Comparison of ENCODE assay signal across 8 cellular contexts in the genomic region with DNA sequence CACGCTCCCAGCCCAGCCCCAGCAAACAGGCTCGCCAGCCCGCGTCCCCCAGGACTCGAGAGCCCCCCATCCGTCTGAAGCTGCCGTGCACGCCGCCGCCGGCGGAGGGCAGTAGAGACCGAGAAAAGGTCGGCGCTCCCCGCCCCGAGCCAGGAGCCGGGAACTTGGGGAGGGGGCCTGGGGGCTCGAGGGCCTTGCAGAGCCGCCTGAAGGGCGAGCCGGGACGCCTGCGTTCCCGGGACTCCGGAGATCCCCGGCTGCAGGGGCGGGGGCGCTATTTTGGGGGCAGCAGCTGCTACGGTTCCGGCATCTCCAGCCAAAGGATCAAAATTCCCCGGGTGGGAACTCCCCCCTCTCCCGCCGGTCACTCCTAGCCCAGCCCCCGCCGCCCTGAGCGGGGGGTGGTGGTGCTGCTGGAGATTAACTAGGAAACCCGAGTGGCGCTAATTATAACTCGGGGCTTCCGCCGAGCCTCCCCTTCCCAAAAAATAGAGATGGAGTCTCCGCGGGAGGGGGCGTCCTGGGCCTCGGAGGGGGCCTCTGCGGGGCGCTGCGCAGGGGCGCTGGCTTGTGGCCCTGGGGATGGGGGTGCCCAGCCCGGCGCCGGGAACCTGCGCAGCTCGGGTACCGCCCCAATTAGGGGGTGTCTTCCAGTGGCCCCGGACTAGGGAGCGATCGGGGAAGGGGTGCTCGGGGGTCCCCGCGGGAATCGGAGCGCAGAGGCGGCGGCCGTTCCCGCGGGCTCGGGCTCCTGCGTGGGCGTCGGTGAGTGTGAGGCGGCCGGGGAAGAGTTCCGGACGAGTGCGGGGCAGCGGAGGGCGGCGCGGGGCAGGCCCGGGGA. TPM values are rescaled to one million over a fixed set of nuclear protein-coding genes. Genes with fewer than 3 reads are reported as not detected.
A peak's percentile ranks its signal among the peaks of the same experiment; 100 is the strongest.
DNase-seq lines count a peak whose midpoint lies in the region; ATAC-seq, FAIRE-seq and TF ChIP-seq lines count a peak whose summit lies in the region.

No MANE protein-coding gene starts in this region.

- H3K4me1 Mint-ChIP-seq in activated T-cell treated with anti-CD3 and anti-CD28 coated beads, Interleukin-2, amount 50 U/mL, for 4 hours (ENCODE audit: low read depth): peaks cover 16% of the 10 kb centered on the region

- H3K36me3 Mint-ChIP-seq in activated T-cell treated with anti-CD3 and anti-CD28 coated beads, Interleukin-2, amount 50 U/mL, for 4 hours (ENCODE audit: insufficient read depth): no peaks in the 10 kb centered on the region

- TF ChIP-seq POLR2A in H54 (IDR thresholded peaks at IDR 0.05; ENCODE audit: low read depth, low read length): no peak

- no peaks in the 10 kb centered on the region for H3K9me3 Mint-ChIP-seq in activated T-cell treated with anti-CD3 and anti-CD28 coated beads, Interleukin-2, amount 50 U/mL, for 4 hours

- DNase-seq in Daoy (ENCODE audit: low read depth): peak; percentile 72
- DNase-seq in LoVo (ENCODE audit: low spot score): peak; percentile 57
- DNase-seq in activated T-cell treated with anti-CD3 and anti-CD28 coated beads, Interleukin-2, amount 50 U/mL, for 4 hours: peak; percentile 52
- peak; percentile 66 to 68 for DNase-seq in frontal cortex (ENCODE audit: low spot score in 2 of 2)
- peak; percentile 15 for DNase-seq in occipital lobe (lab: John Stamatoyannopoulos, UW)
- DNase-seq in central memory CD4-positive, alpha-beta T cell: no peak
- no peak for DNase-seq in H54 (ENCODE audit: insufficient read length, low spot score)

- peak; percentile 15 to 18 for ATAC-seq in activated T-cell treated with anti-CD3 and anti-CD28 coated beads, Interleukin-2, amount 50 U/mL, for 4 hours
- ATAC-seq in GM19035 (IDR thresholded peaks at IDR 0.05; ENCODE audit: unreplicated experiment): no peak

- H3K27me3 Mint-ChIP-seq in activated T-cell treated with anti-CD3 and anti-CD28 coated beads, Interleukin-2, amount 50 U/mL, for 4 hours (ENCODE audit: low read depth): peaks cover 53% of the 10 kb centered on the region

- H3K4me3 Mint-ChIP-seq in activated T-cell treated with anti-CD3 and anti-CD28 coated beads, Interleukin-2, amount 50 U/mL, for 4 hours: peak overlapping the region; percentile 45

- FAIRE-seq in frontal cortex (lab: Jason Lieb, UNC): no peak
- no peak for FAIRE-seq in H54 (lab: Jason Lieb, UNC)

RNA-seq across cellular contexts. Expression of a gene that starts 0.6 kb away (rescaled TPM):
- 0.46 TPM in 1 of 2 replicates, not detected in the other for total RNA-seq in Daoy (2014; rRNA removed; shearing (Covaris generic))
- under 1 TPM; 0.32 to 0.54 (median 0.35) TPM for total RNA-seq in activated T-cell treated with anti-CD3 and anti-CD28 coated beads, Interleukin-2, amount 50 U/mL, for 4 hours
- total RNA-seq in frontal cortex (11.0 TPM), occipital lobe (16.1 TPM)

RNA-seq across cellular contexts. Expression of a gene that starts 5.6 kb away (rescaled TPM):
- 4.8 and 6.1 TPM in 2 replicates for total RNA-seq in Daoy (2014; rRNA removed; shearing (Covaris generic))
- total RNA-seq in activated T-cell treated with anti-CD3 and anti-CD28 coated beads, Interleukin-2, amount 50 U/mL, for 4 hours: 1 to 10 TPM; 3.7 to 5.1 (median 4.6) TPM
- total RNA-seq in frontal cortex (3.7 TPM), occipital lobe (2.5 TPM)

RNA-seq across cellular contexts. Expression of a gene that starts 20.2 kb away (rescaled TPM):
- 93.0 and 116 TPM in 2 replicates for total RNA-seq in Daoy (2014; rRNA removed; shearing (Covaris generic))
- total RNA-seq in activated T-cell treated with anti-CD3 and anti-CD28 coated beads, Interleukin-2, amount 50 U/mL, for 4 hours: 100 to 1,000 TPM; 406 to 450 (median 436) TPM
- 23.2 TPM for total RNA-seq in frontal cortex
- total RNA-seq in occipital lobe: 29.5 TPM

RNA-seq across cellular contexts. Expression of a gene that starts 27.9 kb away (rescaled TPM):
- total RNA-seq in Daoy (2014; rRNA removed; shearing (Covaris generic)): 203 and 238 TPM in 2 replicates
- 10 to 100 TPM; 44.9 to 47.7 (median 45.4) TPM for total RNA-seq in activated T-cell treated with anti-CD3 and anti-CD28 coated beads, Interleukin-2, amount 50 U/mL, for 4 hours
- total RNA-seq in frontal cortex (4.1 TPM), occipital lobe (5.8 TPM)

RNA-seq across cellular contexts. Expression of a gene that starts 42.6 kb away (rescaled TPM):
- 14.1 and 18.1 TPM in 2 replicates for total RNA-seq in Daoy (2014; rRNA removed; shearing (Covaris generic))
- total RNA-seq in activated T-cell treated with anti-CD3 and anti-CD28 coated beads, Interleukin-2, amount 50 U/mL, for 4 hours: 10 to 100 TPM; 22.9 to 31.7 (median 29.6) TPM
- 18.3 TPM for total RNA-seq in frontal cortex
- 30.1 TPM for total RNA-seq in occipital lobe

Comparison
In these comparisons a context has a peak if more than half of its experiments do, and no peak if none do; other contexts are left out.
1. DNase-seq: peak in Daoy (single experiment), LoVo (single experiment), activated T-cell treated with anti-CD3 and anti-CD28 coated beads, Interleukin-2, amount 50 U/mL, for 4 hours (single experiment), frontal cortex (2 of 2) and occipital lobe (single experiment); none in central memory CD4-positive, alpha-beta T cell (single experiment) and H54 (single experiment).